8 cellular contexts compared by ENCODE assay signal in genomic region chr7:113698556-113699220, GRCh38.
DNase-seq lines count a peak whose midpoint lies in the region; ATAC-seq and TF ChIP-seq lines count a peak whose summit lies in the region.

No MANE protein-coding gene starts in this region.

- no peaks in the 10 kb centered on the region for H3F3A ChIP-seq in GM23248 (ENCODE audit: insufficient read depth)

- H3K4me1 ChIP-seq in DND-41 (ENCODE audit: insufficient read depth, low read length): no peaks in the 10 kb centered on the region
- H3K4me1 ChIP-seq in GM23248 (ENCODE audit: insufficient read depth): no peaks in the 10 kb centered on the region
- no peaks in the 10 kb centered on the region for H3K4me1 ChIP-seq in colonic mucosa

- peak; percentile 7 for DNase-seq in DND-41
- DNase-seq in GM23248: peak; percentile 59
- peak; percentile 30 for DNase-seq in NCI-H446 treated with DMSO at 0.1 percent for 48 hours (lab: John Stamatoyannopoulos, UW)
- DNase-seq in colonic mucosa: no peak
- no peak for DNase-seq in osteocyte (ENCODE audit: extremely low spot score, unreplicated experiment)
- DNase-seq in activated CD8-positive, alpha-beta memory T cell treated with anti-CD3 and anti-CD28 coated beads, Interleukin-2, amount 50 U/mL, for 4 hours: no peak
- no peak for DNase-seq in naive thymus-derived CD8-positive, alpha-beta T cell
- DNase-seq in left ventricle myocardium superior: no peak

- WGBS in GM23248 (ENCODE audit: low coverage in 1 of 2, low lambda C conversion rate in 2 of 2, missing lambda C conversion rate in 2 of 2), 2 experiments: 13 to 14% methylated on average over 6 of the region's 6 CpGs

- H3K9me3 Mint-ChIP-seq in osteocyte (ENCODE audit: unreplicated experiment): no peaks in the 10 kb centered on the region
- H3K9me3 Mint-ChIP-seq in naive thymus-derived CD8-positive, alpha-beta T cell: no peaks in the 10 kb centered on the region

- no peaks in the 10 kb centered on the region for H4K20me1 ChIP-seq in DND-41 (ENCODE audit: insufficient read depth, low read length)
- no peaks in the 10 kb centered on the region for H4K20me1 ChIP-seq in GM23248 (ENCODE audit: insufficient read depth)

- peaks cover 51% of the 10 kb centered on the region for H3K27me3 Mint-ChIP-seq in osteocyte (ENCODE audit: unreplicated experiment)
- H3K27me3 Mint-ChIP-seq in naive thymus-derived CD8-positive, alpha-beta T cell: peaks cover 0 to 4% (median 0%) of the 10 kb centered on the region in 5 donors

- in situ Hi-C loops in GM23248 (cut with MboI): loop anchor here (25.0 kb wide), 2 partner anchors 686 to 1136 kb away; no protein-coding TSS in a partner anchor

- no peak overlapping the region for H3K9ac ChIP-seq in DND-41 (ENCODE audit: low read depth, low read length)
- no peak overlapping the region for H3K9ac ChIP-seq in GM23248
- no peak overlapping the region for H3K9ac ChIP-seq in colonic mucosa (ENCODE audit: low read depth in 2 of 2, low read length in 2 of 2)

- no peak overlapping the region for H3K4me3 Mint-ChIP-seq in osteocyte (ENCODE audit: unreplicated experiment)
- H3K4me3 Mint-ChIP-seq in naive thymus-derived CD8-positive, alpha-beta T cell: no peak overlapping the region

- POLR2A ChIA-PET in naive thymus-derived CD8-positive, alpha-beta T cell (lab: Charles Lee): no interaction called here

- no peak overlapping the region for H2AFZ ChIP-seq in DND-41 (ENCODE audit: low read depth, low read length)
- H2AFZ ChIP-seq in GM23248: peak overlapping the region; percentile 42

- H3K27me3 ChIP-seq in DND-41 (ENCODE audit: insufficient read depth, low read length, poor library complexity) (no peaks in the 10 kb centered on the region), GM23248 (replicated peaks; ENCODE audit: insufficient read depth) (0 out of 2 replicates have a peak, but pooled peaks cover 5% of the 10 kb centered on the region), colonic mucosa (no peaks in the 10 kb centered on the region)

- H3K79me2 ChIP-seq in DND-41 (ENCODE audit: insufficient read depth, low read length) (no peaks in the 10 kb centered on the region), GM23248 (ENCODE audit: insufficient read depth) (no peaks in the 10 kb centered on the region)

- no peak overlapping the region for H3K4me3 ChIP-seq in DND-41 (ENCODE audit: low read depth in 1 of 2, low read length in 2 of 2)
- H3K4me3 ChIP-seq in GM23248: peak overlapping the region; percentile 8; the same call in 1 of the 2 replicates
- H3K4me3 ChIP-seq in colonic mucosa: no peak overlapping the region

- H3K36me3 ChIP-seq in DND-41 (ENCODE audit: insufficient read depth, low read length) (no peaks in the 10 kb centered on the region), GM23248 (ENCODE audit: low read depth) (no peaks in the 10 kb centered on the region), colonic mucosa (no peaks in the 10 kb centered on the region)

- H3K36me3 Mint-ChIP-seq in osteocyte (ENCODE audit: unreplicated experiment): no peaks in the 10 kb centered on the region
- H3K36me3 Mint-ChIP-seq in naive thymus-derived CD8-positive, alpha-beta T cell: no peaks in the 10 kb centered on the region

- TF ChIP-seq CTCF in DND-41 (IDR thresholded peaks at IDR 0.05; ENCODE audit: borderline replicate concordance, extremely low read depth, low read length, poor library complexity, severe bottlenecking): peak; percentile 85
- peak; percentile 53 for TF ChIP-seq CTCF in colonic mucosa (IDR thresholded peaks at IDR 0.05)
- TF ChIP-seq CTCF in osteocyte (IDR thresholded peaks at IDR 0.05): peak; percentile 81

- ATAC-seq in DND-41 (ENCODE audit: insufficient read depth, low read depth) (peak; percentile 58; the same call in 2 of the 3 replicates), left ventricle myocardium superior (no peak)
- no peak for ATAC-seq in naive thymus-derived CD8-positive, alpha-beta T cell

- H3K9me3 ChIP-seq in DND-41 (ENCODE audit: insufficient read depth, low read length, severe bottlenecking): no peaks in the 10 kb centered on the region
- no peaks in the 10 kb centered on the region for H3K9me3 ChIP-seq in GM23248 (ENCODE audit: low read depth)
- H3K9me3 ChIP-seq in colonic mucosa: no peaks in the 10 kb centered on the region

- H3K4me1 Mint-ChIP-seq in osteocyte (ENCODE audit: unreplicated experiment): no peaks in the 10 kb centered on the region
- no peaks in the 10 kb centered on the region for H3K4me1 Mint-ChIP-seq in naive thymus-derived CD8-positive, alpha-beta T cell

- H3K27ac ChIP-seq in DND-41 (ENCODE audit: low read length): no peak overlapping the region
- no peak overlapping the region for H3K27ac ChIP-seq in GM23248
- H3K27ac ChIP-seq in colonic mucosa: no peak overlapping the region

- no peaks in the 10 kb centered on the region for H3K9me2 ChIP-seq in GM23248 (ENCODE audit: insufficient read depth)

- intact Hi-C loops in colonic mucosa (cut with DNase I) (no loop called here), left ventricle myocardium superior (cut with micrococcal nuclease) (loop anchor here (10.0 kb wide), 1 partner anchor 294 kb away; no protein-coding TSS in a partner anchor)

- H3K27ac Mint-ChIP-seq in osteocyte (ENCODE audit: unreplicated experiment): no peak overlapping the region
- no peak overlapping the region for H3K27ac Mint-ChIP-seq in naive thymus-derived CD8-positive, alpha-beta T cell

- H3K4me2 ChIP-seq in DND-41 (ENCODE audit: insufficient read depth, low read length): no peak overlapping the region
- H3K4me2 ChIP-seq in GM23248 (ENCODE audit: unreplicated experiment): peak overlapping the region; percentile 64

Comparison
In these comparisons a context has a peak if more than half of its experiments do, and no peak if none do; other contexts are left out.
1. DNase-seq: peak in DND-41 (single experiment), GM23248 (single experiment) and NCI-H446 treated with DMSO at 0.1 percent for 48 hours (single experiment); none in colonic mucosa (single experiment), osteocyte (single experiment), activated CD8-positive, alpha-beta memory T cell treated with anti-CD3 and anti-CD28 coated beads, Interleukin-2, amount 50 U/mL, for 4 hours (single experiment), naive thymus-derived CD8-positive, alpha-beta T cell (0 of 10) and left ventricle myocardium superior (single experiment).
2. Peak in every context shown above with its lines, with median percentiles within 50 percentile points of each other: CTCF ChIP-seq.